ENCODE assay signal across 10 cellular contexts in the genomic region with DNA sequence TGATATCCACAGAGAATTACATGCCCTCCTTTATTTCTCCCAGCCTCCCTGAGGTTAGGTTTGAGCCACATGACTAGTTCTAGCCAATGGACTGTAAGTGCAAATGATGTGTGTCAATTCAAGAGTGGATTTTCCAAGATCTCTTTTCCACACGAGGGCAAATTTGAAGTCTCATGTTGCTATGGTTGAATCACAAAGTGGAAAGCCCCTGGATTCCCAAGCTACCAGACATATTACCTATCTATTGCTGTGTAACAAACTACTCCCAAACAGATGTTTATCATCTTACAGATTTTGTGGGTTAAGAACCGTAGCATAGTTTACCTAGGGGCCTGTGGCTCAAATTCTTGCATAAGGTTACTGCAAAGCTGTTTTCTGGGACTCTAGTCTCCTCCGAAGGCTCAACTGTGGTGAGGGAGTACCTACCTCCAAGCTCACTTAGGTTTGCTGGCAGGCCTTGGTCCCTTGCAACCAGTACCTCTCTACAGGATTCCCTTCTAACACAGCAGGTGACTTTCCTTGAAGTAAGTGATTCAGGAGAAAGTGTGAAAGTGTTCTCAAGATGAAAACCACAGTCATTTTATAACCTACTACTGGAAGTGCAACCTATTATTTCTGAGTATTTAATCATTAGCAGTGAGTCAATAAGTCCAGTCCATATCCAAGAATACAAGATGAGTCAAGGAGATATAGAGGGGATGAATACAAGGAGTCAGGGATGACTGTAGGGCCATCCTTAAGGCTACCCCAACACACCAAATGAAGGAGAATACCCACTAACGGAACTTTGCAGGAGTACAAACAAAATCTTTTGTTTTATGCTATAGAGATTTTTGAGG.
A peak's percentile ranks its signal among the peaks of the same experiment; 100 is the strongest.
DNase-seq lines count a peak whose midpoint lies in the region; ATAC-seq and TF ChIP-seq lines count a peak whose summit lies in the region.
"Had no signal": no experiment of that assay in that cellular context is flagged by ENCODE, and none has a peak within 500 bp of the region (broad histone marks: within the 10 kb centered on the region; RNA-seq: fewer than 3 reads in every experiment).

No MANE protein-coding gene starts in this region.

- peaks cover 42% of the 10 kb centered on the region for H3K4me1 Mint-ChIP-seq in activated CD4-positive, alpha-beta T cell treated with anti-CD3 and anti-CD28 coated beads, Interleukin-2, amount 10 ng/mL, durations not matched to agents 7 days and 5 days
- peaks cover 46% of the 10 kb centered on the region for H3K4me1 Mint-ChIP-seq in activated CD8-positive, alpha-beta T cell treated with anti-CD3 and anti-CD28 coated beads for 36 hours (ENCODE audit: low read depth)
- peaks cover 61% of the 10 kb centered on the region for H3K4me1 Mint-ChIP-seq in stimulated activated effector memory CD8-positive, alpha-beta T cell treated with anti-CD3 and anti-CD28 coated beads, Interleukin-12 subunit alpha, Interleukin-12 subunit beta, amount 100 ng/mL, for 72 hours
- H3K4me1 Mint-ChIP-seq: neural progenitor cell had no signal

- H3K27ac Mint-ChIP-seq in activated CD4-positive, alpha-beta T cell treated with anti-CD3 and anti-CD28 coated beads, Interleukin-2, amount 10 ng/mL, durations not matched to agents 7 days and 5 days, result peak overlapping the region; percentile 31
- peak overlapping the region; percentile 37 for H3K27ac Mint-ChIP-seq in activated CD8-positive, alpha-beta T cell treated with anti-CD3 and anti-CD28 coated beads for 36 hours
- peak overlapping the region; percentile 22 for H3K27ac Mint-ChIP-seq in stimulated activated effector memory CD8-positive, alpha-beta T cell treated with anti-CD3 and anti-CD28 coated beads, Interleukin-12 subunit alpha, Interleukin-12 subunit beta, amount 100 ng/mL, for 72 hours
- H3K27ac Mint-ChIP-seq: neural progenitor cell had no signal

- POLR2A ChIA-PET in activated CD4-positive, alpha-beta T cell treated with anti-CD3 and anti-CD28 coated beads, Interleukin-2, amount 10 ng/mL, durations not matched to agents 7 days and 5 days (lab: Charles Lee), result interaction anchor here (1.0 kb wide), 1 partner anchor 9 kb away, joined by 3 read pairs; no protein-coding TSS in a partner anchor
- POLR2A ChIA-PET in activated CD8-positive, alpha-beta T cell treated with anti-CD3 and anti-CD28 coated beads for 36 hours (lab: Charles Lee), result interaction anchor here (1.0 to 1.3 kb wide), 2 partner anchors 11 to 20 kb away, joined by 3 to 4 read pairs; no protein-coding TSS in a partner anchor

- peaks cover 5% of the 10 kb centered on the region for H3K27me3 Mint-ChIP-seq in activated CD4-positive, alpha-beta T cell treated with anti-CD3 and anti-CD28 coated beads, Interleukin-2, amount 10 ng/mL, durations not matched to agents 7 days and 5 days
- H3K27me3 Mint-ChIP-seq in activated CD8-positive, alpha-beta T cell treated with anti-CD3 and anti-CD28 coated beads for 36 hours, result no peaks in the 10 kb centered on the region

- no peak for TF ChIP-seq CTCF in activated CD8-positive, alpha-beta T cell treated with anti-CD3 and anti-CD28 coated beads for 36 hours (IDR thresholded peaks at IDR 0.05)

- no peak overlapping the region for H3K4me3 Mint-ChIP-seq in activated CD4-positive, alpha-beta T cell treated with anti-CD3 and anti-CD28 coated beads, Interleukin-2, amount 10 ng/mL, durations not matched to agents 7 days and 5 days
- no peak overlapping the region for H3K4me3 Mint-ChIP-seq in activated CD8-positive, alpha-beta T cell treated with anti-CD3 and anti-CD28 coated beads for 36 hours
- H3K4me3 Mint-ChIP-seq in stimulated activated effector memory CD8-positive, alpha-beta T cell treated with anti-CD3 and anti-CD28 coated beads, Interleukin-12 subunit alpha, Interleukin-12 subunit beta, amount 100 ng/mL, for 72 hours, result no peak overlapping the region
- H3K4me3 Mint-ChIP-seq: neural progenitor cell had no signal

- CTCF ChIA-PET in activated CD4-positive, alpha-beta T cell treated with anti-CD3 and anti-CD28 coated beads, Interleukin-2, amount 10 ng/mL, durations not matched to agents 7 days and 5 days (lab: Charles Lee), result no interaction called here
- CTCF ChIA-PET in activated CD8-positive, alpha-beta T cell treated with anti-CD3 and anti-CD28 coated beads for 36 hours (lab: Charles Lee), result interaction anchor here (1.1 kb wide), 1 partner anchor 8 kb away, joined by 4 read pairs; no protein-coding TSS in a partner anchor

- DNase-seq in activated CD4-positive, alpha-beta T cell treated with anti-CD3 and anti-CD28 coated beads, Interleukin-2, amount 10 ng/mL, durations not matched to agents 7 days and 5 days, result no peak
- DNase-seq in activated CD4-positive, alpha-beta T cell treated with anti-CD3 and anti-CD28 coated beads for 48 hours, result no peak
- no peak for DNase-seq in activated CD8-positive, alpha-beta T cell treated with anti-CD3 and anti-CD28 coated beads for 36 hours
- DNase-seq in stimulated activated effector memory CD8-positive, alpha-beta T cell treated with anti-CD3 and anti-CD28 coated beads, Interleukin-12 subunit alpha, Interleukin-12 subunit beta, amount 100 ng/mL, for 72 hours (ENCODE audit: low spot score in 2 of 2), result no peak
- no peak for DNase-seq in GF-D8 (lab: John Stamatoyannopoulos, UW)
- no peak for DNase-seq in CD1c-positive myeloid dendritic cell (ENCODE audit: extremely low spot score)
- DNase-seq in NCI-H128 (lab: John Stamatoyannopoulos, UW; ENCODE audit: unreplicated experiment), result no peak
- DNase-seq: NCI-H510A had no signal

- intact Hi-C loops in activated CD8-positive, alpha-beta T cell treated with anti-CD3 and anti-CD28 coated beads for 36 hours (cut with micrococcal nuclease), result no loop called here

- H3K9me3 Mint-ChIP-seq in activated CD4-positive, alpha-beta T cell treated with anti-CD3 and anti-CD28 coated beads, Interleukin-2, amount 10 ng/mL, durations not matched to agents 7 days and 5 days, result peaks cover 5% of the 10 kb centered on the region
- H3K9me3 Mint-ChIP-seq in activated CD8-positive, alpha-beta T cell treated with anti-CD3 and anti-CD28 coated beads for 36 hours, result no peaks in the 10 kb centered on the region
- H3K9me3 Mint-ChIP-seq in stimulated activated effector memory CD8-positive, alpha-beta T cell treated with anti-CD3 and anti-CD28 coated beads, Interleukin-12 subunit alpha, Interleukin-12 subunit beta, amount 100 ng/mL, for 72 hours, result no peaks in the 10 kb centered on the region
- H3K9me3 Mint-ChIP-seq: neural progenitor cell had no signal

- peaks cover 2% of the 10 kb centered on the region for H3K36me3 Mint-ChIP-seq in activated CD4-positive, alpha-beta T cell treated with anti-CD3 and anti-CD28 coated beads, Interleukin-2, amount 10 ng/mL, durations not matched to agents 7 days and 5 days (ENCODE audit: low read depth)
- no peaks in the 10 kb centered on the region for H3K36me3 Mint-ChIP-seq in activated CD8-positive, alpha-beta T cell treated with anti-CD3 and anti-CD28 coated beads for 36 hours (ENCODE audit: low read depth)
- no peaks in the 10 kb centered on the region for H3K36me3 Mint-ChIP-seq in stimulated activated effector memory CD8-positive, alpha-beta T cell treated with anti-CD3 and anti-CD28 coated beads, Interleukin-12 subunit alpha, Interleukin-12 subunit beta, amount 100 ng/mL, for 72 hours
- H3K36me3 Mint-ChIP-seq: neural progenitor cell had no signal

- peak; percentile 9 for ATAC-seq in HG02852 (IDR thresholded peaks at IDR 0.05; ENCODE audit: unreplicated experiment)
- ATAC-seq in activated CD8-positive, alpha-beta T cell treated with anti-CD3 and anti-CD28 coated beads for 36 hours, result peak; percentile 3
- peak; percentile 61 for ATAC-seq in stimulated activated effector memory CD8-positive, alpha-beta T cell treated with anti-CD3 and anti-CD28 coated beads, Interleukin-12 subunit alpha, Interleukin-12 subunit beta, amount 100 ng/mL, for 72 hours

Comparison
In these comparisons a context has a peak if more than half of its experiments do, and no peak if none do; other contexts are left out.
1. ATAC-seq: peak in every context shown above with its lines; median percentile 61 in stimulated activated effector memory CD8-positive, alpha-beta T cell treated with anti-CD3 and anti-CD28 coated beads, Interleukin-12 subunit alpha, Interleukin-12 subunit beta, amount 100 ng/mL, for 72 hours; 9 in HG02852; 3 in activated CD8-positive, alpha-beta T cell treated with anti-CD3 and anti-CD28 coated beads for 36 hours.